1 cellular context compared by ENCODE assay signal in the genomic region with DNA sequence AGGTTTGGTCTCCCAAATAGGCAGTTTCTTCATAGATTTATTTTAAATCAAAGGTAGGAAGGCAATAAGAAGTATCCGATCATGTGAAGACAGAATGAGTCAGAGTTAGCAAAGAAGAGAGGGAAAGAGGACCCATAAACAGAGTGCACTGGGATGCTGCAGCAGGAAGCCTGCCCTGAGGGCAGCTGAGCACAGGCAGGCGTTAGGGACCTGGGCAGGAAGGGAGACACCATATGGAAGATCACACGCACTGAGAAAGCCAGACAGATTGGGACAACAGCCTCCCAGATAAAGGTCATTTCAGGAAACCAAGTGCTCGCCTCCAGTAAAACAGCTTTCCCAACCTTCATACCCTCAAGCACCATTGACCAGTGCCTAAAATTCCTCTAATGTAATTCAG.
TF ChIP-seq lines count a peak whose summit lies in the region.

No MANE protein-coding gene starts in this region.

TF ChIP-seq in IMR-90, 13 proteins besides CTCF, POLR2A, EP300 and RAD21:
- no peak for TF ChIP-seq RCOR1 (IDR thresholded peaks at IDR 0.05; ENCODE audit: insufficient replicate concordance, low read length)
- no peak for TF ChIP-seq NFE2L2 (IDR thresholded peaks at IDR 0.05; ENCODE audit: low read depth, low read length)
- TF ChIP-seq CEBPB (IDR thresholded peaks at IDR 0.05; ENCODE audit: low read depth, low read length), result no peak
- no peak for TF ChIP-seq RFX5 (IDR thresholded peaks at IDR 0.05; ENCODE audit: low read depth, low read length)
- TF ChIP-seq, protein P1, sequence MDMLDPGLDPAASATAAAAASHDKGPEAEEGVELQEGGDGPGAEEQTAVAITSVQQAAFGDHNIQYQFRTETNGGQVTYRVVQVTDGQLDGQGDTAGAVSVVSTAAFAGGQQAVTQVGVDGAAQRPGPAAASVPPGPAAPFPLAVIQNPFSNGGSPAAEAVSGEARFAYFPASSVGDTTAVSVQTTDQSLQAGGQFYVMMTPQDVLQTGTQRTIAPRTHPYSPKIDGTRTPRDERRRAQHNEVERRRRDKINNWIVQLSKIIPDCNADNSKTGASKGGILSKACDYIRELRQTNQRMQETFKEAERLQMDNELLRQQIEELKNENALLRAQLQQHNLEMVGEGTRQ (IDR thresholded peaks at IDR 0.05; ENCODE audit: low read depth, low read length), result no peak
- TF ChIP-seq MXI1 (IDR thresholded peaks at IDR 0.05; ENCODE audit: borderline replicate concordance, low read depth, low read length), result no peak
- TF ChIP-seq CHD1 (IDR thresholded peaks at IDR 0.05; ENCODE audit: low read depth, low read length), result no peak
- no peak for TF ChIP-seq SMC3 (IDR thresholded peaks at IDR 0.05; ENCODE audit: low read depth, low read length)
- TF ChIP-seq FOS (IDR thresholded peaks at IDR 0.05; ENCODE audit: low read depth, low read length), result no peak
- TF ChIP-seq, protein P2, sequence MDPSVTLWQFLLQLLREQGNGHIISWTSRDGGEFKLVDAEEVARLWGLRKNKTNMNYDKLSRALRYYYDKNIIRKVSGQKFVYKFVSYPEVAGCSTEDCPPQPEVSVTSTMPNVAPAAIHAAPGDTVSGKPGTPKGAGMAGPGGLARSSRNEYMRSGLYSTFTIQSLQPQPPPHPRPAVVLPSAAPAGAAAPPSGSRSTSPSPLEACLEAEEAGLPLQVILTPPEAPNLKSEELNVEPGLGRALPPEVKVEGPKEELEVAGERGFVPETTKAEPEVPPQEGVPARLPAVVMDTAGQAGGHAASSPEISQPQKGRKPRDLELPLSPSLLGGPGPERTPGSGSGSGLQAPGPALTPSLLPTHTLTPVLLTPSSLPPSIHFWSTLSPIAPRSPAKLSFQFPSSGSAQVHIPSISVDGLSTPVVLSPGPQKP (IDR thresholded peaks at IDR 0.05; ENCODE audit: borderline replicate concordance, low read depth, low read length), result no peak
- TF ChIP-seq MAFK (IDR thresholded peaks at IDR 0.05; ENCODE audit: low read depth, low read length), result no peak
- no peak for TF ChIP-seq BHLHE40 (IDR thresholded peaks at IDR 0.05; ENCODE audit: low read depth, low read length)
- TF ChIP-seq MAZ (IDR thresholded peaks at IDR 0.05; ENCODE audit: borderline replicate concordance, low read depth, low read length), result no peak
